Comparison of ENCODE assay signal across 2 cellular contexts in the genomic region with DNA sequence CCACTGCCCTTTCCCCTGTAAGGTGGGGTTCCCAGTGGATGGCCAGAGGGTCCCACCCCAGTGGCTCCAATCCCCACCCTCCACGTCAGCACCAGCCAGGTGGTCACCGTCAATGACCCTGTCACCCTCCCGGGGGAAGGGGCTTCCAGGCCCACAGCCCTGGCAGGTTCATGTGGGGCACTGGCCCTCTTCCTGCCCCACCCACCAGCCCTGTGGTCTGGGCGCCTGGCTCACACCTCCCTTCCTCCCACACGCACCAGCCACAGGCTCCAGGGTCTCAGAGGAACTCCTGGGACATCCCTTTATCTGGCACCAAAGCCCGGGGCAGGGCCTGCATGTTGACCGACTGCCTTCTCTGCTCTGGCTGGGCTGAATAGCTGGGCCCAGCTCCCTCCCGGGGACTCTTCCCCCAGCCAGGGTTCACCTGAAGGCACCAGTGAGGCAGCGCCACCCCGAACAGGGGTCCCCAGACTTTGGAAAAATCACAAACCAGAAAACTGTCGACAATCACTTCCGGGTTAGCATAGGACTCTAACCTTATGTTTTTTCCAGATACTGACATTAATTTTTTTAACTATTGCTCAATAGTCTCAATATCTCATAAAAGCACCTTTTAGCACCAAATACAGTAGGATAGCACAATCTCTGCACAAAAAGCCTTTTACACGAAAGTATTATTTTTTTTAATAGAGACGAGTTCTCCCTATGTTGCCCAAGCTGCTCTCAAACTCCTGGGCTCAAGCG.
TF ChIP-seq lines count a peak whose summit lies in the region.

No MANE protein-coding gene starts in this region.

TF ChIP-seq in SK-N-SH, 30 proteins besides CTCF, POLR2A, EP300 and RAD21 (continued from another document):
- TF ChIP-seq POLR2AphosphoS5 (IDR thresholded peaks at IDR 0.05; ENCODE audit: low read depth, low read length) = no peak
- TF ChIP-seq FOXM1 (IDR thresholded peaks at IDR 0.05; ENCODE audit: low read depth) = no peak
- no peak for TF ChIP-seq MXI1 (IDR thresholded peaks at IDR 0.05; ENCODE audit: low read depth, low read length)
- TF ChIP-seq TCF12 (IDR thresholded peaks at IDR 0.05) = no peak
- no peak for TF ChIP-seq YY1 (IDR thresholded peaks at IDR 0.05; ENCODE audit: low read depth)
- TF ChIP-seq, protein P1, sequence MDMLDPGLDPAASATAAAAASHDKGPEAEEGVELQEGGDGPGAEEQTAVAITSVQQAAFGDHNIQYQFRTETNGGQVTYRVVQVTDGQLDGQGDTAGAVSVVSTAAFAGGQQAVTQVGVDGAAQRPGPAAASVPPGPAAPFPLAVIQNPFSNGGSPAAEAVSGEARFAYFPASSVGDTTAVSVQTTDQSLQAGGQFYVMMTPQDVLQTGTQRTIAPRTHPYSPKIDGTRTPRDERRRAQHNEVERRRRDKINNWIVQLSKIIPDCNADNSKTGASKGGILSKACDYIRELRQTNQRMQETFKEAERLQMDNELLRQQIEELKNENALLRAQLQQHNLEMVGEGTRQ (IDR thresholded peaks at IDR 0.05; ENCODE audit: borderline replicate concordance, low read depth, low read length) = no peak
- TF ChIP-seq GATA2 (CRISPR knock-in tag; IDR thresholded peaks at IDR 0.05) = no peak
- TF ChIP-seq, protein P2, sequence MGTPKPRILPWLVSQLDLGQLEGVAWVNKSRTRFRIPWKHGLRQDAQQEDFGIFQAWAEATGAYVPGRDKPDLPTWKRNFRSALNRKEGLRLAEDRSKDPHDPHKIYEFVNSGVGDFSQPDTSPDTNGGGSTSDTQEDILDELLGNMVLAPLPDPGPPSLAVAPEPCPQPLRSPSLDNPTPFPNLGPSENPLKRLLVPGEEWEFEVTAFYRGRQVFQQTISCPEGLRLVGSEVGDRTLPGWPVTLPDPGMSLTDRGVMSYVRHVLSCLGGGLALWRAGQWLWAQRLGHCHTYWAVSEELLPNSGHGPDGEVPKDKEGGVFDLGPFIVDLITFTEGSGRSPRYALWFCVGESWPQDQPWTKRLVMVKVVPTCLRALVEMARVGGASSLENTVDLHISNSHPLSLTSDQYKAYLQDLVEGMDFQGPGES (IDR thresholded peaks at IDR 0.05; ENCODE audit: low read depth, low read length) = no peak
- TF ChIP-seq SIN3A (IDR thresholded peaks at IDR 0.05; ENCODE audit: borderline replicate concordance, low read depth, low read length) = no peak
- no peak for TF ChIP-seq FOXJ3 (CRISPR knock-in tag; IDR thresholded peaks at IDR 0.05)
- no peak for TF ChIP-seq CHD2 (IDR thresholded peaks at IDR 0.05; ENCODE audit: low read length, partially characterized antibody)
- TF ChIP-seq FOSL2 (IDR thresholded peaks at IDR 0.05; ENCODE audit: borderline replicate concordance, low read depth) = no peak
- no peak for TF ChIP-seq NRF1 (IDR thresholded peaks at IDR 0.05; ENCODE audit: low read depth, low read length)

TF ChIP-seq in SK-N-SH treated with all-trans-retinoic acid at 6 μM for 48 hours, 23 proteins besides CTCF, POLR2A, EP300 and RAD21:
- TF ChIP-seq, protein P3, sequence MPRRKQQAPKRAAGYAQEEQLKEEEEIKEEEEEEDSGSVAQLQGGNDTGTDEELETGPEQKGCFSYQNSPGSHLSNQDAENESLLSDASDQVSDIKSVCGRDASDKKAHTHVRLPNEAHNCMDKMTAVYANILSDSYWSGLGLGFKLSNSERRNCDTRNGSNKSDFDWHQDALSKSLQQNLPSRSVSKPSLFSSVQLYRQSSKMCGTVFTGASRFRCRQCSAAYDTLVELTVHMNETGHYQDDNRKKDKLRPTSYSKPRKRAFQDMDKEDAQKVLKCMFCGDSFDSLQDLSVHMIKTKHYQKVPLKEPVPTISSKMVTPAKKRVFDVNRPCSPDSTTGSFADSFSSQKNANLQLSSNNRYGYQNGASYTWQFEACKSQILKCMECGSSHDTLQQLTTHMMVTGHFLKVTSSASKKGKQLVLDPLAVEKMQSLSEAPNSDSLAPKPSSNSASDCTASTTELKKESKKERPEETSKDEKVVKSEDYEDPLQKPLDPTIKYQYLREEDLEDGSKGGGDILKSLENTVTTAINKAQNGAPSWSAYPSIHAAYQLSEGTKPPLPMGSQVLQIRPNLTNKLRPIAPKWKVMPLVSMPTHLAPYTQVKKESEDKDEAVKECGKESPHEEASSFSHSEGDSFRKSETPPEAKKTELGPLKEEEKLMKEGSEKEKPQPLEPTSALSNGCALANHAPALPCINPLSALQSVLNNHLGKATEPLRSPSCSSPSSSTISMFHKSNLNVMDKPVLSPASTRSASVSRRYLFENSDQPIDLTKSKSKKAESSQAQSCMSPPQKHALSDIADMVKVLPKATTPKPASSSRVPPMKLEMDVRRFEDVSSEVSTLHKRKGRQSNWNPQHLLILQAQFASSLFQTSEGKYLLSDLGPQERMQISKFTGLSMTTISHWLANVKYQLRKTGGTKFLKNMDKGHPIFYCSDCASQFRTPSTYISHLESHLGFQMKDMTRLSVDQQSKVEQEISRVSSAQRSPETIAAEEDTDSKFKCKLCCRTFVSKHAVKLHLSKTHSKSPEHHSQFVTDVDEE (CRISPR knock-in tag; IDR thresholded peaks at IDR 0.05) = no peak
- no peak for TF ChIP-seq BACH2 (CRISPR knock-in tag; IDR thresholded peaks at IDR 0.05; ENCODE audit: borderline replicate concordance)
TF ChIP-seq in SK-N-SH treated with all-trans-retinoic acid at 6 μM for 48 hours: peak in this region for 0.
